ENCODE assay signal across 22 cellular contexts in genomic region chr11:496834-497564, GRCh38. TPM values are rescaled to one million over a fixed set of nuclear protein-coding genes. Genes with fewer than 3 reads are reported as not detected.
DNase-seq lines count a peak whose midpoint lies in the region; ATAC-seq, FAIRE-seq and TF ChIP-seq lines count a peak whose summit lies in the region.
"Had no signal": no experiment of that assay in that cellular context is flagged by ENCODE, and none has a peak within 500 bp of the region (broad histone marks: within the 10 kb centered on the region; RNA-seq: fewer than 3 reads in every experiment).

No MANE protein-coding gene starts in this region.

- H3K4me1 ChIP-seq in H9 (ENCODE audit: insufficient read depth, low read length) = no peaks in the 10 kb centered on the region
- H3K4me1 ChIP-seq: Peyer's patch had no signal

- H3K4ac ChIP-seq in H9 (ENCODE audit: low read depth, low read length) = no peak overlapping the region

- peak; percentile 98 for FAIRE-seq in bronchial epithelial cell (lab: Jason Lieb, UNC)
- FAIRE-seq: islet of Langerhans had no signal

- H3K23ac ChIP-seq in H9 (ENCODE audit: insufficient read length, low read depth, low read length) = no peak overlapping the region

- peak overlapping the region; percentile 31 for H3K27ac Mint-ChIP-seq in activated naive CD4-positive, alpha-beta T cell treated with anti-CD3 and anti-CD28 coated beads, Interleukin-2, amount 50 U/mL, for 24 hours
- H3K27ac Mint-ChIP-seq in H9 = peak overlapping the region; percentile 58 to 91 (median 75); a peak in 5 of 7 replicates
- H3K27ac Mint-ChIP-seq in progenitor cell of endocrine pancreas = peak overlapping the region; percentile 90
- no peak overlapping the region for H3K27ac Mint-ChIP-seq in T-helper 17 cell

- no peaks in the 10 kb centered on the region for H3K23me2 ChIP-seq in H9 (ENCODE audit: insufficient read length, low read depth, low read length, poor library complexity, severe bottlenecking)

- H3K9me3 ChIP-seq in H9 (ENCODE audit: control insufficient read depth, low read depth, low read length) (no peaks in the 10 kb centered on the region), T-helper 17 cell (ENCODE audit: control insufficient read depth, low read length, poor library complexity, severe bottlenecking) (no peaks in the 10 kb centered on the region)
- H3K9me3 ChIP-seq: esophagus muscularis mucosa, Peyer's patch, right atrium auricular region, testis had no signal

- peaks cover 11% of the 10 kb centered on the region for H3K36me3 Mint-ChIP-seq in activated naive CD4-positive, alpha-beta T cell treated with anti-CD3 and anti-CD28 coated beads, Interleukin-2, amount 50 U/mL, for 24 hours
- peaks cover 42 to 74% (median 67%) of the 10 kb centered on the region in 3 experiments for H3K36me3 Mint-ChIP-seq in H9 (ENCODE audit: insufficient read depth in 1 of 3, low read depth in 3 of 3)
- peaks cover 23% of the 10 kb centered on the region for H3K36me3 Mint-ChIP-seq in progenitor cell of endocrine pancreas (ENCODE audit: insufficient read depth)
- H3K36me3 Mint-ChIP-seq in T-helper 17 cell (ENCODE audit: low read depth) = peaks cover 12% of the 10 kb centered on the region

- TF ChIP-seq CTCF in H9 (conservative IDR thresholded peaks at IDR 0.05) (no peak), bronchial epithelial cell (IDR thresholded peaks at IDR 0.05; ENCODE audit: insufficient read depth, low read length, severe bottlenecking) (no peak), progenitor cell of endocrine pancreas (IDR thresholded peaks at IDR 0.05; ENCODE audit: unreplicated experiment) (no peak)

- no peak overlapping the region for H4K8ac ChIP-seq in H9 (replicated peaks; ENCODE audit: insufficient read length, low read depth, low read length)

- no peaks in the 10 kb centered on the region for H3K79me2 ChIP-seq in H9 (ENCODE audit: insufficient read depth, low read length)

- H3T11ph ChIP-seq in H9 (ENCODE audit: low read length) = no peak overlapping the region

- no peak overlapping the region for H3K4me3 Mint-ChIP-seq in activated naive CD4-positive, alpha-beta T cell treated with anti-CD3 and anti-CD28 coated beads, Interleukin-2, amount 50 U/mL, for 24 hours
- no peak overlapping the region for H3K4me3 Mint-ChIP-seq in H9
- H3K4me3 Mint-ChIP-seq in progenitor cell of endocrine pancreas (ENCODE audit: low read depth) = no peak overlapping the region
- no peak overlapping the region for H3K4me3 Mint-ChIP-seq in T-helper 17 cell
- H3K4me3 Mint-ChIP-seq: nephron had no signal

- no peak overlapping the region for H3K14ac ChIP-seq in H9 (ENCODE audit: insufficient read depth, low read length)

- H3K4me1 Mint-ChIP-seq in activated naive CD4-positive, alpha-beta T cell treated with anti-CD3 and anti-CD28 coated beads, Interleukin-2, amount 50 U/mL, for 24 hours = no peaks in the 10 kb centered on the region
- H3K4me1 Mint-ChIP-seq in H9 (no peaks in the 10 kb centered on the region), progenitor cell of endocrine pancreas (ENCODE audit: low read depth) (no peaks in the 10 kb centered on the region), T-helper 17 cell (peaks cover 6% of the 10 kb centered on the region)

- no peak overlapping the region for H2BK12ac ChIP-seq in H9 (ENCODE audit: insufficient read length, low read depth, low read length)

- no peak for DNase-seq in activated naive CD4-positive, alpha-beta T cell treated with Interleukin-2 at 50 U/mL for 16 hours
- DNase-seq in H9 (no peak), bronchial epithelial cell (ENCODE audit: low read depth) (no peak), progenitor cell of endocrine pancreas (ENCODE audit: low spot score, unreplicated experiment) (no peak), T-helper 17 cell (no peak)
- DNase-seq: activated CD8-positive, alpha-beta memory T cell treated with anti-CD3 and anti-CD28 coated beads for 24 hours; activated effector memory CD4-positive, alpha-beta T cell treated with anti-CD3 and anti-CD28 coated beads, Interleukin-2, amount 50 U/mL, for 16 hours; dermis blood vessel endothelial cell; mammary epithelial cell; NCI-H1048; NCI-H2081 treated with DMSO at 0.1 percent for 48 hours; NCI-H526 treated with DMSO at 0.1 percent for 48 hours; Peyer's patch; testis had no signal

- no peak overlapping the region for H3K4me2 ChIP-seq in H9 (ENCODE audit: insufficient read depth, insufficient read length, low read length)
- H3K4me2 ChIP-seq: KMS-11 had no signal

- H4K91ac ChIP-seq in H9 (ENCODE audit: insufficient read length, low read depth, low read length) = no peak overlapping the region

- WGBS in H9 (ENCODE audit: extremely low coverage, insufficient read length, low lambda C conversion rate) = no CpG with 5 or more reads among the region's 34 CpGs

- no peaks in the 10 kb centered on the region for H4K20me1 ChIP-seq in H9 (ENCODE audit: control insufficient read depth, insufficient read depth, insufficient read length)

- no peaks in the 10 kb centered on the region for H3K27me3 Mint-ChIP-seq in activated naive CD4-positive, alpha-beta T cell treated with anti-CD3 and anti-CD28 coated beads, Interleukin-2, amount 50 U/mL, for 24 hours
- H3K27me3 Mint-ChIP-seq in H9 (ENCODE audit: low read depth) = peaks cover 4% of the 10 kb centered on the region; the same call in 1 of the 2 replicates
- no peaks in the 10 kb centered on the region for H3K27me3 Mint-ChIP-seq in progenitor cell of endocrine pancreas
- no peaks in the 10 kb centered on the region for H3K27me3 Mint-ChIP-seq in T-helper 17 cell

- no peak overlapping the region for H3K27ac ChIP-seq in H9 (ENCODE audit: insufficient read length, low read depth, low read length)
- H3K27ac ChIP-seq: esophagus muscularis mucosa, KMS-11, Peyer's patch, testis had no signal

- peaks cover 51% of the 10 kb centered on the region for H3K36me3 ChIP-seq in bronchial epithelial cell (ENCODE audit: control insufficient read depth, insufficient read depth, low read length)

- no peak overlapping the region for H2BK5ac ChIP-seq in H9 (ENCODE audit: insufficient read length, low read length)

- no peak overlapping the region for H3K18ac ChIP-seq in H9 (ENCODE audit: insufficient read length, low read depth, low read length)

- H3K27me3 ChIP-seq in H9 (ENCODE audit: insufficient read depth, low read length) (no peaks in the 10 kb centered on the region), bronchial epithelial cell (ENCODE audit: control insufficient read depth, insufficient read depth, low read length) (no peaks in the 10 kb centered on the region)
- H3K27me3 ChIP-seq: esophagus muscularis mucosa, Peyer's patch, right atrium auricular region, testis had no signal

- H2BK120ac ChIP-seq in H9 (ENCODE audit: low read depth, low read length, poor library complexity, severe bottlenecking) = no peak overlapping the region

- H2BK15ac ChIP-seq in H9 (ENCODE audit: low read depth, low read length) = no peak overlapping the region

- H3K79me1 ChIP-seq in H9 (ENCODE audit: insufficient read depth, low read depth, low read length, poor library complexity, severe bottlenecking) = no peaks in the 10 kb centered on the region

- no peak for ATAC-seq in GM19455 (IDR thresholded peaks at IDR 0.05; ENCODE audit: unreplicated experiment)
- no peak for ATAC-seq in T-helper 17 cell
- no peak for ATAC-seq in GM18502 (IDR thresholded peaks at IDR 0.05; ENCODE audit: poor library complexity, unreplicated experiment)

- H2AFZ ChIP-seq in H9 (ENCODE audit: low read length) = no peak overlapping the region

- H4K5ac ChIP-seq in H9 (ENCODE audit: insufficient read length, low read depth, low read length) = no peak overlapping the region

- no peak overlapping the region for H3K56ac ChIP-seq in H9 (ENCODE audit: insufficient read length, low read depth, low read length)

- H2AK5ac ChIP-seq in H9 (ENCODE audit: insufficient read length, low read length) = no peak overlapping the region

- H2BK20ac ChIP-seq in H9 (ENCODE audit: low read depth, low read length, poor library complexity, severe bottlenecking) = no peak overlapping the region

- no peaks in the 10 kb centered on the region for H3K9me3 Mint-ChIP-seq in activated naive CD4-positive, alpha-beta T cell treated with anti-CD3 and anti-CD28 coated beads, Interleukin-2, amount 50 U/mL, for 24 hours
- H3K9me3 Mint-ChIP-seq in H9 (peaks cover 12% of the 10 kb centered on the region in 2 experiments), progenitor cell of endocrine pancreas (ENCODE audit: low read depth) (no peaks in the 10 kb centered on the region)

- no peak overlapping the region for H3K9ac ChIP-seq in H9 (ENCODE audit: extremely low read depth, insufficient read length, low read length)
- H3K9ac ChIP-seq: KMS-11 had no signal

- H3K4me3 ChIP-seq in bronchial epithelial cell (ENCODE audit: low read depth, low read length) = no peak overlapping the region
- H3K4me3 ChIP-seq: esophagus muscularis mucosa, Peyer's patch, right atrium auricular region, testis had no signal

RNA-seq across cellular contexts. Expression of gene RNH1, which starts 10.0 kb away (rescaled TPM):
- total RNA-seq in H9 (2021) = 60.0 and 67.0 TPM in 2 replicates
- total RNA-seq in bronchial epithelial cell = 361 and 427 TPM in 2 replicates
- total RNA-seq in progenitor cell of endocrine pancreas = 49.4 and 52.6 TPM in 2 replicates
- 100 to 1,000 TPM; 108 to 127 TPM for total RNA-seq in T-helper 17 cell

RNA-seq across cellular contexts. Expression of gene HRAS, which starts 38.4 kb away (rescaled TPM):
- total RNA-seq in H9 (2021) (61.8 and 66.0 TPM in 2 replicates), bronchial epithelial cell (150 and 199 TPM in 2 replicates), progenitor cell of endocrine pancreas (53.4 and 61.6 TPM in 2 replicates), T-helper 17 cell (10 to 100 TPM; 31.4 TPM)

RNA-seq across cellular contexts. Expression of gene LRRC56, which starts 40.3 kb away (rescaled TPM):
- total RNA-seq in H9 (2021) = 3.1 and 3.4 TPM in 2 replicates
- 0.26 and 0.38 TPM in 2 replicates for total RNA-seq in bronchial epithelial cell
- 5.1 and 5.4 TPM in 2 replicates for total RNA-seq in progenitor cell of endocrine pancreas
- total RNA-seq in T-helper 17 cell = 1 to 10 TPM; 5.7 to 5.8 TPM

RNA-seq across cellular contexts. Expression of gene PTDSS2, which starts 46.9 kb away (rescaled TPM):
- total RNA-seq in H9 (2021) (53.4 and 55.3 TPM in 2 replicates), bronchial epithelial cell (26.3 and 29.4 TPM in 2 replicates), progenitor cell of endocrine pancreas (48.2 and 50.4 TPM in 2 replicates), T-helper 17 cell (10 to 100 TPM; 21.8 to 24.5 TPM)

RNA-seq across cellular contexts. Expression of gene ANO9, which starts 55.2 kb away (rescaled TPM):
- total RNA-seq in H9 (2021) = 12.3 and 13.1 TPM in 2 replicates
- total RNA-seq in bronchial epithelial cell = 7.4 and 9.2 TPM in 2 replicates
- 31.0 and 34.6 TPM in 2 replicates for total RNA-seq in progenitor cell of endocrine pancreas
- 100 to 1,000 TPM; 131 to 165 TPM for total RNA-seq in T-helper 17 cell
